Comparison of ENCODE assay signal across 1 cellular context in genomic region chr6:44071670-44072451, GRCh38.
TF ChIP-seq lines count a peak whose summit lies in the region.

No MANE protein-coding gene starts in this region.

TF ChIP-seq in SK-N-SH treated with all-trans-retinoic acid at 6 μM for 48 hours, 23 proteins besides CTCF, POLR2A, EP300 and RAD21 (continued from another document):
- TF ChIP-seq TCF4 (CRISPR knock-in tag; IDR thresholded peaks at IDR 0.05; ENCODE audit: borderline replicate concordance): no peak
- no peak for TF ChIP-seq ZNF565 (CRISPR knock-in tag; conservative IDR thresholded peaks at IDR 0.05; ENCODE audit: low read depth)
- TF ChIP-seq TOX (CRISPR knock-in tag; IDR thresholded peaks at IDR 0.05; ENCODE audit: borderline replicate concordance): no peak
- TF ChIP-seq BACH2 (CRISPR knock-in tag; IDR thresholded peaks at IDR 0.05; ENCODE audit: borderline replicate concordance): no peak
- TF ChIP-seq TSHZ2 (CRISPR knock-in tag; IDR thresholded peaks at IDR 0.05): no peak
- no peak for TF ChIP-seq CSDC2 (CRISPR knock-in tag; IDR thresholded peaks at IDR 0.05)
